11 cellular contexts compared by ENCODE assay signal in the genomic region with DNA sequence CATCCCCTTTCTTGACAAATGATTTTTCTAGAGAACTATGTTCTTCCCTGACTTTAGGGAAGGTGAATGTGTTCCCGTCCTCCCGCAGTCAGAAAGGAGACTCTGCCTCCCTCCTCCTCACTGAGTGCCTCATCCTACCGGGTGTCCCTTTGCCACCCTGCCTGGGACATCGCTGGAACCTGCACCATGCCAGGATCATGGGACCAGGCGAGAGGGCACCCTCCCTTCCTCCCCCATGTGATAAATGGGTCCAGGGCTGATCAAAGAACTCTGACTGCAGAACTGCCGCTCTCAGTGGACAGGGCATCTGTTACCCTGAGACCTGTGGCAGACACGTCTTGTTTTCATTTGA. TPM values are rescaled to one million over a fixed set of nuclear protein-coding genes. Genes with fewer than 3 reads are reported as not detected.
DNase-seq lines count a peak whose midpoint lies in the region; ATAC-seq, FAIRE-seq and TF ChIP-seq lines count a peak whose summit lies in the region.
"Had no signal": no experiment of that assay in that cellular context is flagged by ENCODE, and none has a peak within 500 bp of the region (broad histone marks: within the 10 kb centered on the region; RNA-seq: fewer than 3 reads in every experiment).

No MANE protein-coding gene starts in this region.

- peaks cover 14% of the 10 kb centered on the region for H3K4me1 Mint-ChIP-seq in T-helper 2 cell treated with Interferon-gamma antibody and Interleukin-4, amounts not matched to agents 5 μg/mL and 100 μg/mL, for 36 hours (ENCODE audit: low read depth)

- H3K27me3 ChIP-seq in thoracic aorta (replicated peaks; ENCODE audit: insufficient read depth) = no peaks in the 10 kb centered on the region
- H3K27me3 ChIP-seq: left lung had no signal

- no peaks in the 10 kb centered on the region for H3K9me3 Mint-ChIP-seq in T-helper 2 cell treated with Interferon-gamma antibody and Interleukin-4, amounts not matched to agents 5 μg/mL and 100 μg/mL, for 36 hours

- TF ChIP-seq CTCF in kidney (IDR thresholded peaks at IDR 0.05; ENCODE audit: borderline replicate concordance, extremely low read depth, insufficient read depth) (no peak), thoracic aorta (IDR thresholded peaks at IDR 0.05) (no peak)

- H3K4me3 ChIP-seq in kidney (ENCODE audit: low read length in 2 of 2) (no peak overlapping the region), thoracic aorta (no peak overlapping the region)
- H3K4me3 ChIP-seq: left lung had no signal

- H3K9ac ChIP-seq in kidney (ENCODE audit: low read length in 2 of 2) = peak overlapping the region in 1 of 2 donors; percentile 12

- intact Hi-C loops in kidney (cut with DNase I) = no loop called here

- peak overlapping the region; percentile 1 for H3K27ac Mint-ChIP-seq in T-helper 2 cell treated with Interferon-gamma antibody and Interleukin-4, amounts not matched to agents 5 μg/mL and 100 μg/mL, for 36 hours

- no peak overlapping the region for H3K4me3 Mint-ChIP-seq in T-helper 2 cell treated with Interferon-gamma antibody and Interleukin-4, amounts not matched to agents 5 μg/mL and 100 μg/mL, for 36 hours

- H3K27me3 Mint-ChIP-seq in T-helper 2 cell treated with Interferon-gamma antibody and Interleukin-4, amounts not matched to agents 5 μg/mL and 100 μg/mL, for 36 hours (ENCODE audit: low read depth) = no peaks in the 10 kb centered on the region

- ATAC-seq in thoracic aorta (ENCODE audit: insufficient number of reproducible peaks, low FRiP score, low read depth) = no peak

- peak overlapping the region; percentile 79 for H3K27ac ChIP-seq in angular gyrus (ENCODE audit: low read depth, low read length)
- H3K27ac ChIP-seq in kidney (ENCODE audit: low read depth in 2 of 2, low read length in 2 of 2) = peak overlapping the region; percentile 60 to 87
- H3K27ac ChIP-seq in thoracic aorta = peak overlapping the region; percentile 75 to 90
- H3K27ac ChIP-seq: left lung had no signal

- no peaks in the 10 kb centered on the region for H3K9me3 ChIP-seq in kidney (ENCODE audit: control insufficient read depth in 1 of 2, low read length in 2 of 2)
- H3K9me3 ChIP-seq in thoracic aorta = no peaks in the 10 kb centered on the region
- H3K9me3 ChIP-seq: left lung had no signal

- no peak for DNase-seq in T-helper 2 cell treated with Interferon-gamma antibody and Interleukin-4, amounts not matched to agents 5 μg/mL and 100 μg/mL, for 36 hours (ENCODE audit: low spot score)
- DNase-seq in T-helper 2 cell (no peak), kidney (no peak), thoracic aorta (ENCODE audit: low spot score) (no peak), DMS79 treated with DMSO at 0.1 percent for 48 hours (lab: John Stamatoyannopoulos, UW) (no peak), DMS153 (lab: John Stamatoyannopoulos, UW) (no peak), NCI-H2196 treated with DMSO at 0.1 percent for 48 hours (lab: John Stamatoyannopoulos, UW; ENCODE audit: unreplicated experiment) (no peak)
- DNase-seq: NCI-H526 had no signal

- H3K36me3 Mint-ChIP-seq in T-helper 2 cell treated with Interferon-gamma antibody and Interleukin-4, amounts not matched to agents 5 μg/mL and 100 μg/mL, for 36 hours (ENCODE audit: low read depth) = peaks cover 60% of the 10 kb centered on the region

- H3K36me3 ChIP-seq in kidney (ENCODE audit: control insufficient read depth in 1 of 2, insufficient read depth in 2 of 2, low read length in 2 of 2) (peaks cover 9 to 29% of the 10 kb centered on the region in 2 donors), thoracic aorta (peaks cover 26% of the 10 kb centered on the region)

- H3K4me1 ChIP-seq in kidney (ENCODE audit: control insufficient read depth in 1 of 2, insufficient read depth in 1 of 2, low read depth in 1 of 2, low read length in 2 of 2) (peaks cover 29 to 35% of the 10 kb centered on the region in 2 donors), thoracic aorta (ENCODE audit: control insufficient read depth in 1 of 2, low read depth in 2 of 2) (peaks cover 9 to 29% of the 10 kb centered on the region in 2 donors)

- FAIRE-seq in kidney (lab: Jason Lieb, UNC) = no peak

RNA-seq across cellular contexts. Expression of gene NAT9, which starts 7.4 kb away (rescaled TPM):
- 41.5 TPM for total RNA-seq in kidney
- 33.5 TPM for polyA plus RNA-seq in kidney (ENCODE audit: insufficient read depth, low read depth, low replicate concordance)
- 10 to 100 TPM; 37.1 to 39.4 TPM for total RNA-seq in thoracic aorta

RNA-seq across cellular contexts. Expression of gene NHERF1, which starts 20.3 kb away (rescaled TPM):
- total RNA-seq in kidney (71.3 TPM), thoracic aorta (10 to 100 TPM; 23.2 to 32.8 TPM)
- 448 TPM for polyA plus RNA-seq in kidney (ENCODE audit: insufficient read depth, low read depth, low replicate concordance)

RNA-seq across cellular contexts. Expression of gene RAB37, which starts 31.7 kb away (rescaled TPM):
- total RNA-seq in kidney (5.6 TPM), thoracic aorta (1 to 10 TPM; 2.2 to 3.2 TPM)
- polyA plus RNA-seq in kidney (ENCODE audit: insufficient read depth, low read depth, low replicate concordance) = 1.7 TPM
- total RNA-seq: A172 had no signal

RNA-seq across cellular contexts. Expression of gene CD300LF, which starts 56.0 kb away (rescaled TPM):
- 3.1 TPM for total RNA-seq in kidney
- 0.49 TPM for polyA plus RNA-seq in kidney (ENCODE audit: insufficient read depth, low read depth, low replicate concordance)
- 1 to 10 TPM in 1 of 2 donors, not detected in 1; 2.3 TPM for total RNA-seq in thoracic aorta
- total RNA-seq: A172 had no signal
